ENCODE assay signal across 1 cellular context in genomic region chr2:131673400-131674173, GRCh38.
A peak's percentile ranks its signal among the peaks of the same experiment; 100 is the strongest.
TF ChIP-seq lines count a peak whose summit lies in the region.

No MANE protein-coding gene starts in this region.

TF ChIP-seq in K562, 482 proteins besides CTCF, POLR2A, EP300 and RAD21 (continued from another document):
- TF ChIP-seq ZNF518B (CRISPR knock-in tag; IDR thresholded peaks at IDR 0.05): no peak
- no peak for TF ChIP-seq ZNF239 (CRISPR knock-in tag; IDR thresholded peaks at IDR 0.05)
- no peak for TF ChIP-seq CHD7 (IDR thresholded peaks at IDR 0.05; ENCODE audit: low read depth, low read length)
- TF ChIP-seq RHOXF2B (CRISPR knock-in tag; conservative IDR thresholded peaks at IDR 0.05): no peak
- TF ChIP-seq MBD2 (IDR thresholded peaks at IDR 0.05; ENCODE audit: borderline replicate concordance, low read depth): no peak
- TF ChIP-seq E2F5 (CRISPR knock-in tag; IDR thresholded peaks at IDR 0.05): 0 out of 2 replicates have a peak, but pooled peaks have one; percentile 41
- TF ChIP-seq ZNF224 (CRISPR knock-in tag; IDR thresholded peaks at IDR 0.05): no peak
- no peak for TF ChIP-seq ZEB2 (IDR thresholded peaks at IDR 0.05)
